13 cellular contexts compared by ENCODE assay signal in the genomic region with DNA sequence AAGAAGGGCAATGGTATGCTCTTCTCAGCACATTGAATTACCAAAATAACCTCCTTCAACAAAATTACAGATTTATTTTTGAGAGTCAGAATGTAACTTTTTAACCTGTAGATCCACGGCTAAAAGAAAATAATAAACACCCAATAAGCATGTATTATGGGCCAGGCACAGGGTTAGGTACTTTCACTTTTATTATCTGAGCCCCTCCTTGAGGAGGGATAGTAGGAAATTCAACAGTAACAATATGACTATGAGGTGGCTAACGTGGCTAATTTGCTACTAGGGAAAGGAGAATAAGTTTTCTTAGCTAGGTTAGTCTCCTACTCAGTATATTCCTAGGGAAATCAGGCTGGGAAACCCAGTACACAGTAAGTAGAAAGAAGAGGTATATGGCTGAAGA.
"Had no signal": no experiment of that assay in that cellular context is flagged by ENCODE, and none has a peak within 500 bp of the region (broad histone marks: within the 10 kb centered on the region; RNA-seq: fewer than 3 reads in every experiment).

No MANE protein-coding gene starts in this region.

- ATAC-seq: gastroesophageal sphincter, heart left ventricle, left lung had no signal

- DNase-seq: activated CD4-positive, alpha-beta T cell treated with anti-CD3 and anti-CD28 coated beads, Interleukin-2, amount 50 U/mL, for 48 hours; activated gamma-delta T cell treated with Interleukin-2 at 50 U/mL for 16 hours; activated T-cell treated with anti-CD3 and anti-CD28 coated beads for 4 hours; effector CD8-positive, alpha-beta T cell; heart left ventricle; left lung; midbrain; nephron progenitor cell; nucleus accumbens; retina; spleen; stimulated activated naive B cell treated with anti-CD40 and anti-IgM and Interleukin-4, amounts not matched to agents 10 μg/mL and 1 μg/mL and 100 μg/mL, for 72 hours had no signal
